ENCODE assay signal across 13 cellular contexts in the genomic region with DNA sequence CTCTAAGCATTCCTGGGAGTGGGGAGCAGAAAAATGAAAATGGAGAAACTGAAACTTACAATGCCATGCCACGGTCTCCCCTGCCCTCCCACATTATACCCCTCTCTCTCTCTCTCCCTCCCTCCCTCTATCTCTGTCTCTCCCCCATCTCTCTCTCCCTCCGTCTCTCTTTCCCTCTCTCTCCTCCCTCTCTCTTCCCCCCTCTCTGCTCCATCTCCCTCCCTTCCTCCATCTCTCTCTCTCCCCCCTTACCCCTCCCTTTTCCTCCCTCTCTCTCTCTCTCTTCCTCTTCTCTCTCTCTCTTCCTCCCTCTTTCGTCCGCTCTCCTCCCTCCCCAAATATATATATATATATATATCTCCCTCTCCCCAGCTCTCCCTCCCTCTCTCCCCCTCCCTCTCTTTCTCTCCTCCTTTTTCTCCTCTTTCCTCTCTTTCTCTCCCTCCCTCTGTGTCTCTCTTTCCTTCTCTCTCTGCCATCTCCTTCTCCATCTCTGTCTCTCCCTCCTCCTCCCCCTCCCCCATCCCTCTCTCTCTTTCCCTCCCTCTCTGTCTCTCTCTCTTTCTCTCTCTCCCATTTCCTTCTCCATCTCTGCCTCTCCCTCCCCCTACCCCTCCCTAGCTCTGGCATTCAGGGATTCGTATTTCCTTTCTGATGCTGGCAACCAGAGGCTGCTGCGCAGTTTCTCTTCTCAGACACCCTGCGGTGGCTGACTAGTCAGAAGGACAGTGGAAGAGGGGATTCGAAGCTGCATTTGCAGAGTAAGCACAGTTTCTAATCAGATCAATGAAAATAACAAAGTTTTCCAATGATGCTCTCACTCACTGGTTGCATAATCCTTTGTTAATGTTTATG.
DNase-seq lines count a peak whose midpoint lies in the region; TF ChIP-seq lines count a peak whose summit lies in the region.
"Had no signal": no experiment of that assay in that cellular context is flagged by ENCODE, and none has a peak within 500 bp of the region (broad histone marks: within the 10 kb centered on the region; RNA-seq: fewer than 3 reads in every experiment).

No MANE protein-coding gene starts in this region.

- intact Hi-C loops in dendritic cell treated with granulocyte-macrophage colony-stimulating factor and Interleukin-4, amounts not matched to agents 40 ng/mL and 50 ng/mL, for 4 days (cut with micrococcal nuclease): no loop called here

- DNase-seq in AG10803 (ENCODE audit: low read depth) (peak; percentile 58), NCI-H2107 treated with DMSO at 0.1 percent for 48 hours (lab: John Stamatoyannopoulos, UW; ENCODE audit: unreplicated experiment) (peak; percentile 33), iris pigment epithelial cell (ENCODE audit: low read depth) (peak; percentile 49), SW 1271 (lab: John Stamatoyannopoulos, UW) (no peak), HCEC 1CT (no peak), RWPE1 (ENCODE audit: low spot score) (no peak), NCI-H510A (lab: John Stamatoyannopoulos, UW) (no peak)
- DNase-seq: cortex of kidney; hippocampal formation; PC-3; stimulated activated CD4-positive, alpha-beta T cell treated with anti-CD3 and anti-CD28 coated beads, Interleukin-2, amount 100 ng/mL, for 48 hours; stimulated activated naive CD8-positive, alpha-beta T cell treated with anti-CD3 and anti-CD28 coated beads, Interleukin-15, amount 100 ng/mL, for 72 hours had no signal

- CTCF ChIA-PET in RWPE1 (lab: Yijun Ruan, JAX): interaction anchor here (0.8 to 1.0 kb wide), 2 partner anchors 31 to 41 kb away, joined by 3 to 5 read pairs; no protein-coding TSS in a partner anchor

- peak overlapping the region; percentile 46 for H3K27ac Mint-ChIP-seq in dendritic cell treated with granulocyte-macrophage colony-stimulating factor and Interleukin-4, amounts not matched to agents 40 ng/mL and 50 ng/mL, for 4 days

- no peak overlapping the region for H3K4me3 Mint-ChIP-seq in dendritic cell treated with granulocyte-macrophage colony-stimulating factor and Interleukin-4, amounts not matched to agents 40 ng/mL and 50 ng/mL, for 4 days
- H3K4me3 Mint-ChIP-seq: stimulated activated naive CD8-positive, alpha-beta T cell treated with anti-CD3 and anti-CD28 coated beads, Interleukin-15, amount 100 ng/mL, for 72 hours had no signal

- H3K4me1 Mint-ChIP-seq in dendritic cell treated with granulocyte-macrophage colony-stimulating factor and Interleukin-4, amounts not matched to agents 40 ng/mL and 50 ng/mL, for 4 days (ENCODE audit: low read depth): peaks cover 18% of the 10 kb centered on the region
- H3K4me1 Mint-ChIP-seq: stimulated activated naive CD8-positive, alpha-beta T cell treated with anti-CD3 and anti-CD28 coated beads, Interleukin-15, amount 100 ng/mL, for 72 hours had no signal

- POLR2A ChIA-PET in RWPE1 (lab: Yijun Ruan, JAX; ENCODE audit: low non-redundant PET): no interaction called here

- H3K36me3 Mint-ChIP-seq in dendritic cell treated with granulocyte-macrophage colony-stimulating factor and Interleukin-4, amounts not matched to agents 40 ng/mL and 50 ng/mL, for 4 days (ENCODE audit: low read depth): no peaks in the 10 kb centered on the region

- H3K27ac ChIP-seq in RWPE1: no peak overlapping the region

- peaks cover 19% of the 10 kb centered on the region for H3K27me3 Mint-ChIP-seq in dendritic cell treated with granulocyte-macrophage colony-stimulating factor and Interleukin-4, amounts not matched to agents 40 ng/mL and 50 ng/mL, for 4 days

- no peak overlapping the region for H3K4me3 ChIP-seq in AG10803 (ENCODE audit: low read length)

- H3K9me3 Mint-ChIP-seq in dendritic cell treated with granulocyte-macrophage colony-stimulating factor and Interleukin-4, amounts not matched to agents 40 ng/mL and 50 ng/mL, for 4 days: no peaks in the 10 kb centered on the region
- H3K9me3 Mint-ChIP-seq: stimulated activated naive CD8-positive, alpha-beta T cell treated with anti-CD3 and anti-CD28 coated beads, Interleukin-15, amount 100 ng/mL, for 72 hours had no signal

- TF ChIP-seq CTCF in AG10803 (conservative IDR thresholded peaks at IDR 0.05; ENCODE audit: low read length) (no peak), RWPE1 (conservative IDR thresholded peaks at IDR 0.05; ENCODE audit: low read depth) (no peak)

Comparison
In these comparisons a context has a peak if more than half of its experiments do, and no peak if none do; other contexts are left out.
1. DNase-seq: peak in AG10803 (single experiment), NCI-H2107 treated with DMSO at 0.1 percent for 48 hours (single experiment) and iris pigment epithelial cell (single experiment); none in SW 1271 (0 of 2), HCEC 1CT (single experiment), RWPE1 (single experiment) and NCI-H510A (single experiment).